ENCODE assay signal across 35 cellular contexts in the genomic region with DNA sequence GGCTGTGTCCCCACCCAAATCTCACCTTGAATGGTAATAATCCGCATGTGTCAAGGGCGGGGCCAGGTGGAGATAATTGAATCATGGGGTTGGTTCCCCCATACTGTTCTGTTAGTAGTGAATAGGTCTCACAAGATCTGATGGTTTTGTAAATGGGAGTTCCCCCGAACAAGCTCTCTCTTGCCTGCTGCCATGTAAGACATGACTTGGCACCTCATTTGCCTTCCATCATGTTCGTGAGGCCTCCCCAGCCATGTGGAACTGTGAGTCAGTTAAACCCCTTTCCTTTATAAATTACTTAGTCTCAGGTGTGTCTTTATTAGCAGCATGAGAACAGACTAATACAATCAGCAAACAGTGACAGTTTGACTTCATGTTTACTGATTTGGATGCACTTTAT.
"Had no signal": no experiment of that assay in that cellular context is flagged by ENCODE, and none has a peak within 500 bp of the region (broad histone marks: within the 10 kb centered on the region; RNA-seq: fewer than 3 reads in every experiment).

No MANE protein-coding gene starts in this region.

- DNase-seq: activated CD4-positive, alpha-beta memory T cell treated with anti-CD3 and anti-CD28 coated beads, Interleukin-2, amount 10 ng/mL, durations not matched to agents 7 days and 5 days; activated CD4-positive, alpha-beta T cell treated with anti-CD3 and anti-CD28 coated beads for 1 hour; activated CD4-positive, alpha-beta T cell treated with anti-CD3 and anti-CD28 coated beads for 36 hours; activated CD4-positive, alpha-beta T cell treated with anti-CD3 and anti-CD28 coated beads for 48 hours; activated CD4-positive, alpha-beta T cell treated with anti-CD3 and anti-CD28 coated beads, Interleukin-2, amount 10 ng/mL, durations not matched to agents 7 days and 5 days; activated CD4-positive, alpha-beta T cell treated with anti-CD3 and anti-CD28 coated beads, Interleukin-2, amount 50 U/mL, for 48 hours; activated CD4-positive, CD25-positive, alpha-beta regulatory T cell; activated CD8-positive, alpha-beta memory T cell treated with anti-CD3 and anti-CD28 coated beads for 24 hours; activated CD8-positive, alpha-beta memory T cell treated with anti-CD3 and anti-CD28 coated beads, Interleukin-2, amount 10 ng/mL, durations not matched to agents 7 days and 5 days; activated CD8-positive, alpha-beta memory T cell treated with anti-CD3 and anti-CD28 coated beads, Interleukin-2, amount 50 U/mL, for 48 hours; activated CD8-positive, alpha-beta T cell treated with anti-CD3 and anti-CD28 coated beads, Interleukin-2, amount 10 ng/mL, durations not matched to agents 7 days and 5 days; activated effector memory CD4-positive, alpha-beta T cell treated with Interleukin-2 at 50 U/mL for 16 hours; activated gamma-delta T cell; activated naive CD4-positive, alpha-beta T cell treated with anti-CD3 and anti-CD28 coated beads, Interleukin-2, amount 10 ng/mL, durations not matched to agents 7 days and 5 days; activated naive CD4-positive, alpha-beta T cell treated with Interleukin-2 at 50 U/mL for 16 hours; activated naive CD8-positive, alpha-beta T cell treated with anti-CD3 and anti-CD28 coated beads, Interleukin-2, amount 10 ng/mL, durations not matched to agents 7 days and 5 days; activated naive CD8-positive, alpha-beta T cell treated with anti-CD3 and anti-CD28 coated beads, Interleukin-2, amount 50 U/mL, for 24 hours; activated T-cell treated with anti-CD3 and anti-CD28 coated beads, Interleukin-2, amount 50 U/mL, for 24 hours; activated T-cell treated with anti-CD3 and anti-CD28 coated beads, Interleukin-2, amount 50 U/mL, for 48 hours; amygdala; anterior cingulate cortex; central memory CD4-positive, alpha-beta T cell; T-helper 1 cell; T-helper 2 cell; T-helper 9 cell; WERI-Rb-1 had no signal

- ATAC-seq: activated CD4-positive, alpha-beta T cell treated with anti-CD3 and anti-CD28 coated beads for 36 hours; activated CD4-positive, CD25-positive, alpha-beta regulatory T cell treated with anti-CD3 and anti-CD28 coated beads, Interleukin-2, amount 50 U/mL, for 24 hours; activated CD8-positive, alpha-beta memory T cell treated with anti-CD3 and anti-CD28 coated beads, Interleukin-2, amount 10 ng/mL, durations not matched to agents 7 days and 5 days; activated CD8-positive, alpha-beta T cell treated with anti-CD3 and anti-CD28 coated beads, Interleukin-2, amount 10 ng/mL, durations not matched to agents 7 days and 5 days; activated naive CD8-positive, alpha-beta T cell treated with anti-CD3 and anti-CD28 coated beads, Interleukin-2, amount 50 U/mL, for 24 hours; WTC11 had no signal

- H3K4me3 ChIP-seq: ascending aorta had no signal

- H3K36me3 Mint-ChIP-seq: activated CD8-positive, alpha-beta memory T cell treated with anti-CD3 and anti-CD28 coated beads, Interleukin-2, amount 10 ng/mL, durations not matched to agents 7 days and 5 days; activated naive CD4-positive, alpha-beta T cell treated with anti-CD3 and anti-CD28 coated beads, Interleukin-2, amount 10 ng/mL, durations not matched to agents 7 days and 5 days; activated naive CD8-positive, alpha-beta T cell treated with anti-CD3 and anti-CD28 coated beads, Interleukin-2, amount 10 ng/mL, durations not matched to agents 7 days and 5 days; brain had no signal

- H3K4me1 Mint-ChIP-seq: activated CD4-positive, alpha-beta memory T cell treated with anti-CD3 and anti-CD28 coated beads, Interleukin-2, amount 10 ng/mL, durations not matched to agents 7 days and 5 days; activated CD4-positive, alpha-beta T cell treated with anti-CD3 and anti-CD28 coated beads for 36 hours; activated CD4-positive, alpha-beta T cell treated with anti-CD3 and anti-CD28 coated beads, Interleukin-2, amount 10 ng/mL, durations not matched to agents 7 days and 5 days; activated CD8-positive, alpha-beta memory T cell treated with anti-CD3 and anti-CD28 coated beads, Interleukin-2, amount 10 ng/mL, durations not matched to agents 7 days and 5 days; activated naive CD4-positive, alpha-beta T cell treated with anti-CD3 and anti-CD28 coated beads, Interleukin-2, amount 10 ng/mL, durations not matched to agents 7 days and 5 days; activated naive CD4-positive, alpha-beta T cell treated with anti-CD3 and anti-CD28 coated beads, Interleukin-2, amount 50 U/mL, for 24 hours; activated naive CD8-positive, alpha-beta T cell treated with anti-CD3 and anti-CD28 coated beads, Interleukin-2, amount 10 ng/mL, durations not matched to agents 7 days and 5 days; activated naive CD8-positive, alpha-beta T cell treated with anti-CD3 and anti-CD28 coated beads, Interleukin-2, amount 50 U/mL, for 24 hours; brain; WTC11 had no signal

- H3K4me3 Mint-ChIP-seq: activated CD4-positive, alpha-beta memory T cell treated with anti-CD3 and anti-CD28 coated beads, Interleukin-2, amount 10 ng/mL, durations not matched to agents 7 days and 5 days; activated CD4-positive, alpha-beta T cell treated with anti-CD3 and anti-CD28 coated beads for 36 hours; activated CD4-positive, alpha-beta T cell treated with anti-CD3 and anti-CD28 coated beads, Interleukin-2, amount 10 ng/mL, durations not matched to agents 7 days and 5 days; activated CD8-positive, alpha-beta memory T cell treated with anti-CD3 and anti-CD28 coated beads, Interleukin-2, amount 10 ng/mL, durations not matched to agents 7 days and 5 days; activated CD8-positive, alpha-beta T cell treated with anti-CD3 and anti-CD28 coated beads, Interleukin-2, amount 10 ng/mL, durations not matched to agents 7 days and 5 days; activated naive CD4-positive, alpha-beta T cell treated with anti-CD3 and anti-CD28 coated beads, Interleukin-2, amount 10 ng/mL, durations not matched to agents 7 days and 5 days; activated naive CD4-positive, alpha-beta T cell treated with anti-CD3 and anti-CD28 coated beads, Interleukin-2, amount 50 U/mL, for 24 hours; activated naive CD8-positive, alpha-beta T cell; activated naive CD8-positive, alpha-beta T cell treated with anti-CD3 and anti-CD28 coated beads, Interleukin-2, amount 10 ng/mL, durations not matched to agents 7 days and 5 days; activated naive CD8-positive, alpha-beta T cell treated with anti-CD3 and anti-CD28 coated beads, Interleukin-2, amount 50 U/mL, for 24 hours; activated T-cell treated with anti-CD3 and anti-CD28 coated beads, Interleukin-2, amount 50 U/mL, for 24 hours; brain; T-helper 1 cell treated with Interleukin-12 subunit alpha and Interleukin-12 subunit beta and Interleukin-4 antibody, amounts not matched to agents 30 μg/mL and 1 μg/mL, for 36 hours; T-helper 2 cell treated with Interferon-gamma antibody and Interleukin-4, amounts not matched to agents 5 μg/mL and 100 μg/mL, for 36 hours; WTC11 had no signal

- H3K27ac Mint-ChIP-seq: activated CD4-positive, alpha-beta memory T cell treated with anti-CD3 and anti-CD28 coated beads, Interleukin-2, amount 10 ng/mL, durations not matched to agents 7 days and 5 days; activated CD4-positive, alpha-beta T cell treated with anti-CD3 and anti-CD28 coated beads for 36 hours; activated CD4-positive, alpha-beta T cell treated with anti-CD3 and anti-CD28 coated beads, Interleukin-2, amount 10 ng/mL, durations not matched to agents 7 days and 5 days; activated CD8-positive, alpha-beta memory T cell treated with anti-CD3 and anti-CD28 coated beads, Interleukin-2, amount 10 ng/mL, durations not matched to agents 7 days and 5 days; activated CD8-positive, alpha-beta T cell treated with anti-CD3 and anti-CD28 coated beads, Interleukin-2, amount 10 ng/mL, durations not matched to agents 7 days and 5 days; activated naive CD4-positive, alpha-beta T cell treated with anti-CD3 and anti-CD28 coated beads, Interleukin-2, amount 10 ng/mL, durations not matched to agents 7 days and 5 days; activated naive CD4-positive, alpha-beta T cell treated with anti-CD3 and anti-CD28 coated beads, Interleukin-2, amount 50 U/mL, for 24 hours; activated naive CD8-positive, alpha-beta T cell; activated naive CD8-positive, alpha-beta T cell treated with anti-CD3 and anti-CD28 coated beads, Interleukin-2, amount 10 ng/mL, durations not matched to agents 7 days and 5 days; activated naive CD8-positive, alpha-beta T cell treated with anti-CD3 and anti-CD28 coated beads, Interleukin-2, amount 50 U/mL, for 24 hours; activated T-cell treated with anti-CD3 and anti-CD28 coated beads, Interleukin-2, amount 50 U/mL, for 24 hours; activated T-helper 2 cell treated with anti-CD3 and anti-CD28 coated beads, Interferon-gamma antibody, Interleukin-2, Interleukin-4, amounts not matched to agents 10 μg/mL and 5 μg/mL and 100 μg/mL, durations not matched to agents 14 hours and 24 hours and 36 hours; brain; T-helper 1 cell treated with Interleukin-12 subunit alpha and Interleukin-12 subunit beta and Interleukin-4 antibody, amounts not matched to agents 30 μg/mL and 1 μg/mL, for 36 hours; T-helper 2 cell treated with Interferon-gamma antibody and Interleukin-4, amounts not matched to agents 5 μg/mL and 100 μg/mL, for 36 hours; WTC11 had no signal

- H3K27ac ChIP-seq: ascending aorta, WERI-Rb-1 had no signal

- H3K27me3 ChIP-seq: ascending aorta had no signal

- H3K36me3 ChIP-seq: ascending aorta, WERI-Rb-1 had no signal

- H3K4me1 ChIP-seq: ascending aorta had no signal
